9 cellular contexts compared by ENCODE assay signal in genomic region chr1:203026666-203027663, GRCh38. TPM values are rescaled to one million over a fixed set of nuclear protein-coding genes. Genes with fewer than 3 reads are reported as not detected.
DNase-seq lines count a peak whose midpoint lies in the region; ATAC-seq and TF ChIP-seq lines count a peak whose summit lies in the region.
"Had no signal": no experiment of that assay in that cellular context is flagged by ENCODE, and none has a peak within 500 bp of the region (broad histone marks: within the 10 kb centered on the region; RNA-seq: fewer than 3 reads in every experiment).

No MANE protein-coding gene starts in this region.

- H3K9me3 ChIP-seq in right cardiac atrium (ENCODE audit: control insufficient read depth, low read length) = no peaks in the 10 kb centered on the region

- 9% methylated on average over 46 of the region's 46 CpGs for WGBS in right cardiac atrium

- ATAC-seq in HG02678 (IDR thresholded peaks at IDR 0.05; ENCODE audit: unreplicated experiment) (peak; percentile 9), right cardiac atrium (peak; percentile 9 to 35), HG03439 (IDR thresholded peaks at IDR 0.05; ENCODE audit: unreplicated experiment) (no peak)
- peak; percentile 50 for ATAC-seq in activated CD8-positive, alpha-beta T cell treated with anti-CD3 and anti-CD28 coated beads, Interleukin-2, amount 10 ng/mL, durations not matched to agents 7 days and 5 days

- POLR2A ChIA-PET in activated CD8-positive, alpha-beta T cell treated with anti-CD3 and anti-CD28 coated beads, Interleukin-2, amount 10 ng/mL, durations not matched to agents 7 days and 5 days (lab: Charles Lee) = interaction anchor here (0.7 to 1.6 kb wide), 3 partner anchors 12 to 72 kb away, joined by 3 to 4 read pairs (median 3); partner anchors contain the start of gene TMEM183A

- peaks cover 30% of the 10 kb centered on the region for H3K36me3 Mint-ChIP-seq in activated CD8-positive, alpha-beta T cell treated with anti-CD3 and anti-CD28 coated beads, Interleukin-2, amount 10 ng/mL, durations not matched to agents 7 days and 5 days (ENCODE audit: low read depth)

- no peak for TF ChIP-seq CTCF in GM10266 (IDR thresholded peaks at IDR 0.05; ENCODE audit: control insufficient read depth, insufficient read depth, low read depth, missing control alignments)

- H3K27me3 ChIP-seq in right cardiac atrium (ENCODE audit: control insufficient read depth, insufficient read depth) = no peaks in the 10 kb centered on the region

- no peaks in the 10 kb centered on the region for H3K9me3 Mint-ChIP-seq in activated CD8-positive, alpha-beta T cell treated with anti-CD3 and anti-CD28 coated beads, Interleukin-2, amount 10 ng/mL, durations not matched to agents 7 days and 5 days (ENCODE audit: insufficient read depth)

- H3K27me3 Mint-ChIP-seq in activated CD8-positive, alpha-beta T cell treated with anti-CD3 and anti-CD28 coated beads, Interleukin-2, amount 10 ng/mL, durations not matched to agents 7 days and 5 days (ENCODE audit: low read depth) = peaks cover 8% of the 10 kb centered on the region

- H3K27ac Mint-ChIP-seq in activated CD8-positive, alpha-beta T cell treated with anti-CD3 and anti-CD28 coated beads, Interleukin-2, amount 10 ng/mL, durations not matched to agents 7 days and 5 days = peak overlapping the region; percentile 70

- H3K27ac ChIP-seq in right cardiac atrium (ENCODE audit: low read length) (peak overlapping the region; percentile 84), skin epidermis (peak overlapping the region in 11 of 21 experiments; percentile 11 to 77 (median 48))

- H3K4me1 ChIP-seq in right cardiac atrium (ENCODE audit: control insufficient read depth, insufficient read depth, low read length) = peaks cover 2% of the 10 kb centered on the region

- DNase-seq in GM10266 (ENCODE audit: extremely low spot score) (peak; percentile 19), right cardiac atrium (peak in 1 of 3 donors; percentile 77), NCI-H526 treated with DMSO at 0.1 percent for 48 hours (lab: John Stamatoyannopoulos, UW) (no peak), cortex of kidney (lab: John Stamatoyannopoulos, UW) (no peak)
- DNase-seq in activated CD8-positive, alpha-beta T cell treated with anti-CD3 and anti-CD28 coated beads, Interleukin-2, amount 10 ng/mL, durations not matched to agents 7 days and 5 days = no peak

- intact Hi-C loops in right cardiac atrium (cut with DNase I) = no loop called here

- H3K4me3 ChIP-seq in right cardiac atrium (ENCODE audit: low read length) (peak overlapping the region; percentile 64), skin epidermis (peak overlapping the region; percentile 37 to 61 (median 50))

- peak overlapping the region; percentile 73 for H3K4me3 Mint-ChIP-seq in activated CD8-positive, alpha-beta T cell treated with anti-CD3 and anti-CD28 coated beads, Interleukin-2, amount 10 ng/mL, durations not matched to agents 7 days and 5 days

- peaks cover 21% of the 10 kb centered on the region for H3K4me1 Mint-ChIP-seq in activated CD8-positive, alpha-beta T cell treated with anti-CD3 and anti-CD28 coated beads, Interleukin-2, amount 10 ng/mL, durations not matched to agents 7 days and 5 days (ENCODE audit: low read depth)

- CTCF ChIA-PET in activated CD8-positive, alpha-beta T cell treated with anti-CD3 and anti-CD28 coated beads, Interleukin-2, amount 10 ng/mL, durations not matched to agents 7 days and 5 days (lab: Charles Lee) = interaction anchor here (0.8 to 7.6 kb wide), 3 partner anchors 8 to 241 kb away, joined by 5 to 76 read pairs (median 6); no protein-coding TSS in a partner anchor

RNA-seq across cellular contexts. Expression of gene PPFIA4, which starts 0.7 kb away (rescaled TPM):
- total RNA-seq in activated CD8-positive, alpha-beta T cell treated with anti-CD3 and anti-CD28 coated beads, Interleukin-2, amount 10 ng/mL, durations not matched to agents 7 days and 5 days = 10 to 100 TPM; 31.9 to 32.0 TPM
- total RNA-seq in right cardiac atrium = 10 to 100 TPM; 14.0 to 50.3 (median 29.4) TPM
- polyA plus RNA-seq in right cardiac atrium = 29.3 TPM

RNA-seq across cellular contexts. Expression of gene TMEM183A, which starts 19.8 kb away (rescaled TPM):
- 10 to 100 TPM; 78.3 to 81.3 TPM for total RNA-seq in activated CD8-positive, alpha-beta T cell treated with anti-CD3 and anti-CD28 coated beads, Interleukin-2, amount 10 ng/mL, durations not matched to agents 7 days and 5 days
- 10 to 100 TPM; 25.9 to 35.8 (median 28.1) TPM for total RNA-seq in right cardiac atrium
- 16.0 TPM for polyA plus RNA-seq in right cardiac atrium

RNA-seq across cellular contexts. Expression of gene MYOG, which starts 58.8 kb away (rescaled TPM):
- total RNA-seq in activated CD8-positive, alpha-beta T cell treated with anti-CD3 and anti-CD28 coated beads, Interleukin-2, amount 10 ng/mL, durations not matched to agents 7 days and 5 days = not detected
- not detected for total RNA-seq in right cardiac atrium
- not detected for polyA plus RNA-seq in right cardiac atrium
- total RNA-seq: T-helper 2 cell treated with Interferon-gamma antibody and Interleukin-4, amounts not matched to agents 100 ng/mL and 5 ng/mL, for 36 hours had no signal

RNA-seq across cellular contexts. Expression of gene CYB5R1, which starts 59.9 kb away (rescaled TPM):
- total RNA-seq in activated CD8-positive, alpha-beta T cell treated with anti-CD3 and anti-CD28 coated beads, Interleukin-2, amount 10 ng/mL, durations not matched to agents 7 days and 5 days = 10 to 100 TPM; 17.0 to 19.1 TPM
- 10 to 100 TPM; 64.8 to 91.3 (median 78.1) TPM for total RNA-seq in right cardiac atrium
- 78.0 TPM for polyA plus RNA-seq in right cardiac atrium
